8 cellular contexts compared by ENCODE assay signal in the genomic region with DNA sequence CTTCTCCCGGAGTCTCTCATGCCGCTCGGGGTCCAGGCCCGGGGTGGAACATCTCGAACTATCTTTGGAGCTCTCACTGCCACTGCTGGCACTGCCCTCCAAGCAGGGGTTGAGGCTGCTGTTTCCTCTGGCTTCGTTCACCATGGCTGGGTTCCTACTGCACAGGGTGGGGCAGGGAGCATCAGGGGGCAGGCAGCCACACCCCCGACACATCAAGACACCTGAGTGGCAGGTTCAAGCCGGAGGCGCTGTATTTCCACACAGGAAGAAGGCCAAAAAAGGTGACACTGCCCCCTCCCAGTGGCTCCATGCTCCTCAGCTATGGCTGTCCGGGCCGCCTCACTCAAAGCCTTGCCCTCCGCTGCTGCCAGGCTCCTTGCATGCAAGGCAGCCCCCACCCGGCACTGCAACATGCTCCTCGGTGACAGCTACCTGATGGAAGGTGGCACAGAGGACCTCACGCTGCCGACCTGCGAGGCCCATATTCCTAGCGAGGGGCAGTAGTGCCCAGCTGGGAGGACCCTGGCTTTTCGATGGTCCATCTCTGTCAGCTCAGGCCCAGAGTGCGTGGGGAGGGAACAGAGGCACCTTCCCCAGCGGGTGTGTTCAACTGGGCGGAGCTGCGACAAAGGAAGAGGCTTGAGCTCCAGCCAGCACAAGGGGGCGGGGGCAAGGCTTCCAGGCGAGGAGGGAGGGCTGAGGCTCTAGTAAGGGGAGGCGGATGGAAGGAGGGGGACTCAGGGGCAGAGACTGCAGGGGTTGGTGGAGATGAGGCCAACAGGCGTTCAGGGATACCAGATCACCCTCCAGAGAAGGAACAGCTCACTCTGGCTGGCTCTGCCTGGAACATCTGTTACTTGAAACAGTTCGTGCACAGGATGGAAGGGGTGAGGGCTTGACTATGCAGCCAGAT. TPM values are rescaled to one million over a fixed set of nuclear protein-coding genes. Genes with fewer than 3 reads are reported as not detected.
A peak's percentile ranks its signal among the peaks of the same experiment; 100 is the strongest.
DNase-seq lines count a peak whose midpoint lies in the region; ATAC-seq, FAIRE-seq and TF ChIP-seq lines count a peak whose summit lies in the region.

No MANE protein-coding gene starts in this region.

- H3K27ac Mint-ChIP-seq in activated naive CD8-positive, alpha-beta T cell treated with anti-CD3 and anti-CD28 coated beads, Interleukin-2, amount 50 U/mL, for 24 hours = no peak overlapping the region

- H3K4me1 Mint-ChIP-seq in activated naive CD8-positive, alpha-beta T cell treated with anti-CD3 and anti-CD28 coated beads, Interleukin-2, amount 50 U/mL, for 24 hours = peaks cover 53% of the 10 kb centered on the region

- peak overlapping the region; percentile 100 for H3K4me2 ChIP-seq in SK-N-SH

- peak in 1 of 2 experiments; percentile 8; a peak in 1 of 4 replicates for TF ChIP-seq EP300 in SK-N-SH (IDR thresholded peaks at IDR 0.05; ENCODE audit: borderline replicate concordance in 1 of 2, low read depth in 1 of 2, low read length in 1 of 2)

- H3F3A ChIP-seq in SK-N-SH (replicated peaks; ENCODE audit: insufficient read depth) = no peaks in the 10 kb centered on the region

- H3K9me3 Mint-ChIP-seq in activated naive CD8-positive, alpha-beta T cell treated with anti-CD3 and anti-CD28 coated beads, Interleukin-2, amount 50 U/mL, for 24 hours = no peaks in the 10 kb centered on the region

- FAIRE-seq in pancreas (lab: Jason Lieb, UNC) = no peak

- H3K27me3 ChIP-seq in HUES48 (ENCODE audit: control insufficient read depth, insufficient read depth, low read length) = no peaks in the 10 kb centered on the region
- no peaks in the 10 kb centered on the region for H3K27me3 ChIP-seq in SK-N-SH (ENCODE audit: insufficient read depth)
- H3K27me3 ChIP-seq in pancreas = no peaks in the 10 kb centered on the region
- H3K27me3 ChIP-seq in thymus (ENCODE audit: control insufficient read depth, insufficient read depth) = no peaks in the 10 kb centered on the region

- H4K20me1 ChIP-seq in SK-N-SH (ENCODE audit: insufficient read depth) = no peaks in the 10 kb centered on the region

- H2AFZ ChIP-seq in SK-N-SH (ENCODE audit: low read depth) = no peak overlapping the region

- 67% methylated on average over 20 of the region's 28 CpGs for WGBS in SK-N-SH (ENCODE audit: low lambda C conversion rate)
- WGBS in pancreas, 2 donors = 31 to 34% methylated on average over 28 of the region's 28 CpGs
- 31% methylated on average over 28 of the region's 28 CpGs for WGBS in thymus

- H3K4me1 ChIP-seq in HUES48 (ENCODE audit: control insufficient read depth, insufficient read depth, low read length) (peaks cover 33% of the 10 kb centered on the region), SK-N-SH (ENCODE audit: control insufficient read depth in 1 of 2, insufficient read depth in 2 of 2, low read depth in 1 of 2, low read length in 1 of 2) (peaks cover 34 to 35% of the 10 kb centered on the region in 2 experiments; a peak in 3 of 4 replicates), pancreas (peaks cover 7 to 37% (median 21%) of the 10 kb centered on the region in 3 donors), thymus (ENCODE audit: control insufficient read depth, insufficient read depth, low read length) (peaks cover 28% of the 10 kb centered on the region)

- H3K9ac ChIP-seq in HUES48 (ENCODE audit: low read depth, low read length) = no peak overlapping the region
- H3K9ac ChIP-seq in SK-N-SH = no peak overlapping the region

- DNase-seq in ELF-1 (ENCODE audit: low read depth, low spot score) = peak; percentile 95
- DNase-seq in SK-N-SH = peak; percentile 72
- peak; percentile 76 for DNase-seq in activated naive CD8-positive, alpha-beta T cell treated with anti-CD3 and anti-CD28 coated beads, Interleukin-2, amount 50 U/mL, for 24 hours
- DNase-seq in cardiac septum (ENCODE audit: low spot score) = peak; percentile 97
- DNase-seq in pancreas = peak; percentile 73 to 85 (median 78)

- H3K27ac ChIP-seq in HUES48 (ENCODE audit: low read depth, low read length) (peak overlapping the region; percentile 81), SK-N-SH (ENCODE audit: low read depth in 2 of 2, low read length in 1 of 2) (peak overlapping the region in 1 of 2 experiments; percentile 65; a peak in 2 of 4 replicates), pancreas (peak overlapping the region in 3 of 4 donors; percentile 16 to 99 (median 51)), thymus (ENCODE audit: low read depth) (peak overlapping the region; percentile 85)

- H3K4me3 Mint-ChIP-seq in activated naive CD8-positive, alpha-beta T cell treated with anti-CD3 and anti-CD28 coated beads, Interleukin-2, amount 50 U/mL, for 24 hours = peak overlapping the region; percentile 94

- H3K36me3 ChIP-seq in HUES48 (ENCODE audit: control insufficient read depth, insufficient read depth, low read length) = peaks cover 35% of the 10 kb centered on the region
- peaks cover 13 to 31% of the 10 kb centered on the region in 2 experiments for H3K36me3 ChIP-seq in SK-N-SH (replicated peaks in 1 of 2; ENCODE audit: control insufficient read depth in 1 of 2, insufficient read depth in 2 of 2, low read length in 1 of 2)
- H3K36me3 ChIP-seq in pancreas = peaks cover 0 to 14% (median 0%) of the 10 kb centered on the region in 3 donors
- peaks cover 16% of the 10 kb centered on the region for H3K36me3 ChIP-seq in thymus (ENCODE audit: control insufficient read depth, insufficient read depth)

- TF ChIP-seq RAD21 in SK-N-SH (IDR thresholded peaks at IDR 0.05; ENCODE audit: low read length) = no peak; the same call in 1 of the 2 replicates

- intact Hi-C loops in cardiac septum (cut with DNase I) = loop anchor here (5.0 kb wide), 1 partner anchor 66 kb away; a partner anchor contains a TSS
- intact Hi-C loops in pancreas (cut with DNase I) = no loop called here

- H3K79me2 ChIP-seq in SK-N-SH (ENCODE audit: insufficient read depth) = peaks cover 22% of the 10 kb centered on the region

- H3K9me3 ChIP-seq in HUES48 (ENCODE audit: control insufficient read depth, insufficient read depth, low read length) (no peaks in the 10 kb centered on the region), SK-N-SH (no peaks in the 10 kb centered on the region), pancreas (no peaks in the 10 kb centered on the region), thymus (ENCODE audit: control insufficient read depth) (no peaks in the 10 kb centered on the region)

- CTCF ChIA-PET in SK-N-SH (lab: Yijun Ruan, JAX) = interaction anchor here (1.0 to 2.0 kb wide), 2 partner anchors 11 to 18 kb away, joined by 3 to 14 read pairs; no protein-coding TSS in a partner anchor

- no peaks in the 10 kb centered on the region for H3K27me3 Mint-ChIP-seq in activated naive CD8-positive, alpha-beta T cell treated with anti-CD3 and anti-CD28 coated beads, Interleukin-2, amount 50 U/mL, for 24 hours

- peak; percentile 27 for ATAC-seq in activated naive CD8-positive, alpha-beta T cell treated with anti-CD3 and anti-CD28 coated beads, Interleukin-2, amount 50 U/mL, for 24 hours
- peak in 3 of 4 donors; percentile 4 to 40 (median 29) for ATAC-seq in pancreas
- ATAC-seq in HG02981 (IDR thresholded peaks at IDR 0.05; ENCODE audit: unreplicated experiment) = no peak

- POLR2A ChIA-PET in SK-N-SH (lab: Yijun Ruan, JAX) = interaction anchor here (0.8 to 1.7 kb wide), 4 partner anchors 8 to 105 kb away, joined by 3 to 8 read pairs (median 4); no protein-coding TSS in a partner anchor

- TF ChIP-seq CTCF in SK-N-SH (IDR thresholded peaks at IDR 0.05) = no peak
- no peak for TF ChIP-seq CTCF in pancreas (IDR thresholded peaks at IDR 0.05)

- H3K36me3 Mint-ChIP-seq in activated naive CD8-positive, alpha-beta T cell treated with anti-CD3 and anti-CD28 coated beads, Interleukin-2, amount 50 U/mL, for 24 hours (ENCODE audit: low read depth) = no peaks in the 10 kb centered on the region

- H3K9me2 ChIP-seq in SK-N-SH = no peaks in the 10 kb centered on the region

- peak overlapping the region; percentile 63 for H3K4me3 ChIP-seq in HUES48 (ENCODE audit: low read depth, low read length)
- H3K4me3 ChIP-seq in SK-N-SH (ENCODE audit: low read depth in 2 of 2, low read length in 1 of 2) = no peak overlapping the region; a peak in 2 of 4 replicates
- H3K4me3 ChIP-seq in pancreas = peak overlapping the region in 3 of 4 donors; percentile 18 to 81 (median 19)
- peak overlapping the region; percentile 41 for H3K4me3 ChIP-seq in thymus (ENCODE audit: low read length)

TF ChIP-seq in SK-N-SH, 30 proteins besides CTCF, POLR2A, EP300 and RAD21 (continues in another document):
- TF ChIP-seq GATA2 (CRISPR knock-in tag; IDR thresholded peaks at IDR 0.05) (no peak), NFIC (IDR thresholded peaks at IDR 0.05; ENCODE audit: borderline replicate concordance) (peak; percentile 21; the same call in 1 of the 2 replicates)

RNA-seq across cellular contexts. Expression of a gene that starts 2.5 kb away (rescaled TPM):
- 5.3 and 7.6 TPM in 2 replicates for polyA plus RNA-seq in SK-N-SH (2012; rRNA removed)
- polyA plus RNA-seq in SK-N-SH (2012; cell fraction: cytosol; rRNA removed) = 2.8 and 3.5 TPM in 2 replicates
- 18.8 and 23.8 TPM in 2 replicates for polyA plus RNA-seq in SK-N-SH (2012; cell fraction: nucleus; rRNA removed)
- total RNA-seq in cardiac septum = 33.7 TPM
- 10 to 100 TPM; 12.7 to 18.2 (median 15.6) TPM for total RNA-seq in pancreas
- polyA plus RNA-seq in pancreas = 10 to 100 TPM in 1 of 2 donors, 1 to 10 TPM in 1; 9.6 to 19.1 TPM
- polyA plus RNA-seq in thymus = 11.7 TPM

RNA-seq across cellular contexts. Expression of a gene that starts 2.8 kb away (rescaled TPM):
- polyA plus RNA-seq in SK-N-SH (2012; rRNA removed) = 7.4 and 8.3 TPM in 2 replicates
- polyA plus RNA-seq in SK-N-SH (2012; cell fraction: cytosol; rRNA removed) = 4.3 and 4.7 TPM in 2 replicates
- polyA plus RNA-seq in SK-N-SH (2012; cell fraction: nucleus; rRNA removed) = 31.6 and 35.7 TPM in 2 replicates
- 26.3 TPM for total RNA-seq in cardiac septum
- 10 to 100 TPM in 1 of 6 donors, 1 to 10 TPM in 5; 4.3 to 12.3 (median 6.0) TPM for total RNA-seq in pancreas
- polyA plus RNA-seq in pancreas = 10 to 100 TPM; 13.6 to 16.8 TPM
- 9.2 TPM for polyA plus RNA-seq in thymus

RNA-seq across cellular contexts. Expression of a gene that starts 41.2 kb away (rescaled TPM):
- 0.10 TPM in 1 of 2 replicates, not detected in the other for polyA plus RNA-seq in SK-N-SH (2012; rRNA removed)
- 0.05 TPM in 1 of 2 replicates, not detected in the other for polyA plus RNA-seq in SK-N-SH (2012; cell fraction: cytosol; rRNA removed)
- polyA plus RNA-seq in SK-N-SH (2012; cell fraction: nucleus; rRNA removed) = 0.07 and 0.08 TPM in 2 replicates
- total RNA-seq in cardiac septum = 2.3 TPM
- total RNA-seq in pancreas = under 1 TPM in 1 of 6 donors, not detected in 5; 0.37 TPM
- 1 to 10 TPM in 1 of 2 donors, under 1 TPM in 1; 0.85 to 1.4 TPM for polyA plus RNA-seq in pancreas
- polyA plus RNA-seq in thymus = 1.5 TPM

RNA-seq across cellular contexts. Expression of a gene that starts 44.4 kb away (rescaled TPM):
- not detected in 2 replicates for polyA plus RNA-seq in SK-N-SH (2012; rRNA removed)
- polyA plus RNA-seq in SK-N-SH (2012; cell fraction: cytosol; rRNA removed) = 0.04 TPM in 1 of 2 replicates, not detected in the other
- not detected in 2 replicates for polyA plus RNA-seq in SK-N-SH (2012; cell fraction: nucleus; rRNA removed)
- 21,376 TPM for total RNA-seq in cardiac septum
- total RNA-seq in pancreas = under 1 TPM in 1 of 6 donors, not detected in 5; 0.24 TPM
- 1 to 10 TPM in 1 of 2 donors, under 1 TPM in 1; 0.28 to 1.3 TPM for polyA plus RNA-seq in pancreas
- 5.9 TPM for polyA plus RNA-seq in thymus

RNA-seq across cellular contexts. Expression of a gene that starts 55.5 kb away (rescaled TPM):
- polyA plus RNA-seq in SK-N-SH (2012; rRNA removed) (0.55 and 0.85 TPM in 2 replicates), pancreas (1 to 10 TPM in 1 of 2 donors, under 1 TPM in 1; 0.95 to 1.6 TPM), thymus (1.7 TPM)
- polyA plus RNA-seq in SK-N-SH (2012; cell fraction: cytosol; rRNA removed) = 0.18 and 0.49 TPM in 2 replicates
- polyA plus RNA-seq in SK-N-SH (2012; cell fraction: nucleus; rRNA removed) = 1.4 and 2.9 TPM in 2 replicates
- total RNA-seq in cardiac septum (7,162 TPM), pancreas (1 to 10 TPM in 1 of 6 donors, under 1 TPM in 2, not detected in 3; 0.28 to 1.5 (median 0.31) TPM)

Comparison
In these comparisons a context has a peak if more than half of its experiments do, and no peak if none do; other contexts are left out.
1. H3K4me3 ChIP-seq: peak in HUES48 (single experiment), pancreas (3 of 4) and thymus (single experiment); none in SK-N-SH (0 of 2).
2. Peak in every context shown above with its lines, with median percentiles within 50 percentile points of each other: DNase-seq.